7 cellular contexts compared by ENCODE assay signal in genomic region chr3:44474886-44475285, GRCh38. TPM values are rescaled to one million over a fixed set of nuclear protein-coding genes. Genes with fewer than 3 reads are reported as not detected.
DNase-seq lines count a peak whose midpoint lies in the region; TF ChIP-seq lines count a peak whose summit lies in the region.
"Not testable (repeated sequence)": the region's sequence is repeated elsewhere in the genome, so short reads cannot be mapped to it uniquely, and the experiment has no call there.

No MANE protein-coding gene starts in this region.

- not testable (repeated sequence) for H3K9me3 Mint-ChIP-seq in Caco-2 (ENCODE audit: unreplicated experiment); T-helper 2 cell treated with Interferon-gamma antibody and Interleukin-4, amounts not matched to agents 5 μg/mL and 100 μg/mL, for 36 hours; activated T-helper 2 cell treated with anti-CD3 and anti-CD28 coated beads, Interferon-gamma antibody, Interleukin-2, Interleukin-4, amounts not matched to agents 10 μg/mL and 5 μg/mL and 100 μg/mL, durations not matched to agents 14 hours and 24 hours and 36 hours; immature natural killer cell; nephron; progenitor cell of endocrine pancreas (ENCODE audit: low read depth)

- intact Hi-C loops in Caco-2 (cut with micrococcal nuclease; ENCODE audit: unreplicated experiment): not testable (repeated sequence)
- intact Hi-C loops in activated T-helper 2 cell treated with anti-CD3 and anti-CD28 coated beads, Interferon-gamma antibody, Interleukin-2, Interleukin-4, amounts not matched to agents 10 μg/mL and 5 μg/mL and 100 μg/mL, durations not matched to agents 14 hours and 24 hours and 36 hours (cut with micrococcal nuclease): loop anchor here (5.0 to 10.0 kb wide), 2 partner anchors 147 to 290 kb away; partner anchors contain the start of genes KIAA1143 and KIF15

- not testable (repeated sequence) for H3K27me3 ChIP-seq in Caco-2 (replicated peaks; ENCODE audit: control insufficient read depth, insufficient read depth, low read length)

- H3K27me3 Mint-ChIP-seq in Caco-2 (ENCODE audit: insufficient read depth, unreplicated experiment); T-helper 2 cell treated with Interferon-gamma antibody and Interleukin-4, amounts not matched to agents 5 μg/mL and 100 μg/mL, for 36 hours (ENCODE audit: low read depth); activated T-helper 2 cell treated with anti-CD3 and anti-CD28 coated beads, Interferon-gamma antibody, Interleukin-2, Interleukin-4, amounts not matched to agents 10 μg/mL and 5 μg/mL and 100 μg/mL, durations not matched to agents 14 hours and 24 hours and 36 hours (ENCODE audit: low read depth); immature natural killer cell (ENCODE audit: low read depth in 3 of 3); nephron (ENCODE audit: low read depth); progenitor cell of endocrine pancreas: not testable (repeated sequence)

- BruUV-seq in Caco-2 (replicated peaks; lab: Mats Ljungman, UMichigan): not testable (repeated sequence)

- H3K4me3 ChIP-seq in Caco-2 (ENCODE audit: low read depth, low read length): not testable (repeated sequence)

- DNase-seq in Caco-2 (peak; percentile 11 to 38), amniotic epithelial cell (ENCODE audit: low read depth) (peak; percentile 53)
- DNase-seq in T-helper 2 cell treated with Interferon-gamma antibody and Interleukin-4, amounts not matched to agents 5 μg/mL and 100 μg/mL, for 36 hours (ENCODE audit: low spot score); activated T-helper 2 cell treated with anti-CD3 and anti-CD28 coated beads, Interferon-gamma antibody, Interleukin-2, Interleukin-4, amounts not matched to agents 10 μg/mL and 5 μg/mL and 100 μg/mL, durations not matched to agents 14 hours and 24 hours and 36 hours (ENCODE audit: low spot score); immature natural killer cell; progenitor cell of endocrine pancreas (ENCODE audit: low spot score, unreplicated experiment): not testable (repeated sequence)

- H3K4me1 Mint-ChIP-seq in Caco-2 (ENCODE audit: low read depth, unreplicated experiment): peaks cover 19% of the 10 kb centered on the region
- peaks cover 30% of the 10 kb centered on the region for H3K4me1 Mint-ChIP-seq in T-helper 2 cell treated with Interferon-gamma antibody and Interleukin-4, amounts not matched to agents 5 μg/mL and 100 μg/mL, for 36 hours (ENCODE audit: low read depth)
- peaks cover 42% of the 10 kb centered on the region for H3K4me1 Mint-ChIP-seq in activated T-helper 2 cell treated with anti-CD3 and anti-CD28 coated beads, Interferon-gamma antibody, Interleukin-2, Interleukin-4, amounts not matched to agents 10 μg/mL and 5 μg/mL and 100 μg/mL, durations not matched to agents 14 hours and 24 hours and 36 hours (ENCODE audit: low read depth)
- H3K4me1 Mint-ChIP-seq in immature natural killer cell: peaks cover 34 to 56% of the 10 kb centered on the region in 2 donors
- peaks cover 46% of the 10 kb centered on the region for H3K4me1 Mint-ChIP-seq in nephron
- H3K4me1 Mint-ChIP-seq in progenitor cell of endocrine pancreas (ENCODE audit: low read depth): peaks cover 50% of the 10 kb centered on the region

- H3K36me3 Mint-ChIP-seq in Caco-2 (ENCODE audit: insufficient read depth, unreplicated experiment): peaks cover 13% of the 10 kb centered on the region
- peaks cover 21% of the 10 kb centered on the region for H3K36me3 Mint-ChIP-seq in T-helper 2 cell treated with Interferon-gamma antibody and Interleukin-4, amounts not matched to agents 5 μg/mL and 100 μg/mL, for 36 hours (ENCODE audit: low read depth)
- peaks cover 20% of the 10 kb centered on the region for H3K36me3 Mint-ChIP-seq in activated T-helper 2 cell treated with anti-CD3 and anti-CD28 coated beads, Interferon-gamma antibody, Interleukin-2, Interleukin-4, amounts not matched to agents 10 μg/mL and 5 μg/mL and 100 μg/mL, durations not matched to agents 14 hours and 24 hours and 36 hours (ENCODE audit: low read depth)
- not testable (repeated sequence) for H3K36me3 Mint-ChIP-seq in immature natural killer cell; progenitor cell of endocrine pancreas (ENCODE audit: insufficient read depth)
- peaks cover 15% of the 10 kb centered on the region for H3K36me3 Mint-ChIP-seq in nephron (ENCODE audit: low read depth)

- H3K36me3 ChIP-seq in Caco-2 (ENCODE audit: control insufficient read depth, insufficient read depth, low read length): not testable (repeated sequence)

- CTCF ChIA-PET in Caco-2 (lab: Charles Lee): not testable (repeated sequence)

- not testable (repeated sequence) for H3K27ac Mint-ChIP-seq in Caco-2 (ENCODE audit: unreplicated experiment); T-helper 2 cell treated with Interferon-gamma antibody and Interleukin-4, amounts not matched to agents 5 μg/mL and 100 μg/mL, for 36 hours; activated T-helper 2 cell treated with anti-CD3 and anti-CD28 coated beads, Interferon-gamma antibody, Interleukin-2, Interleukin-4, amounts not matched to agents 10 μg/mL and 5 μg/mL and 100 μg/mL, durations not matched to agents 14 hours and 24 hours and 36 hours; nephron
- H3K27ac Mint-ChIP-seq in immature natural killer cell (peak overlapping the region in 1 of 6 donors; percentile 61), progenitor cell of endocrine pancreas (peak overlapping the region; percentile 81)

- H3K9me3 ChIP-seq in Caco-2: not testable (repeated sequence)

- peaks cover 12% of the 10 kb centered on the region for H3K4me1 ChIP-seq in Caco-2

- peak overlapping the region; percentile 24 for H3K4me3 Mint-ChIP-seq in Caco-2 (ENCODE audit: unreplicated experiment)
- peak overlapping the region; percentile 58 for H3K4me3 Mint-ChIP-seq in T-helper 2 cell treated with Interferon-gamma antibody and Interleukin-4, amounts not matched to agents 5 μg/mL and 100 μg/mL, for 36 hours
- peak overlapping the region; percentile 28 for H3K4me3 Mint-ChIP-seq in activated T-helper 2 cell treated with anti-CD3 and anti-CD28 coated beads, Interferon-gamma antibody, Interleukin-2, Interleukin-4, amounts not matched to agents 10 μg/mL and 5 μg/mL and 100 μg/mL, durations not matched to agents 14 hours and 24 hours and 36 hours (ENCODE audit: low read depth)
- peak overlapping the region in 3 of 5 donors; percentile 33 to 38 (median 38) for H3K4me3 Mint-ChIP-seq in immature natural killer cell
- H3K4me3 Mint-ChIP-seq in nephron: peak overlapping the region; percentile 69 to 73 (median 70)
- H3K4me3 Mint-ChIP-seq in progenitor cell of endocrine pancreas (ENCODE audit: low read depth): peak overlapping the region; percentile 47

- not testable (repeated sequence) for TF ChIP-seq CTCF in Caco-2 (IDR thresholded peaks at IDR 0.05; ENCODE audit: insufficient read depth in 1 of 2, low read depth in 1 of 2, low read length in 1 of 2, severe bottlenecking in 1 of 2, unreplicated experiment in 1 of 2); nephron (IDR thresholded peaks at IDR 0.05; ENCODE audit: unreplicated experiment in 3 of 3); progenitor cell of endocrine pancreas (IDR thresholded peaks at IDR 0.05; ENCODE audit: unreplicated experiment)

- POLR2A ChIA-PET in Caco-2 (lab: Charles Lee): not testable (repeated sequence)

RNA-seq across cellular contexts. Expression of gene ZNF445, which starts 2.6 kb away (rescaled TPM):
- total RNA-seq in Caco-2 (2022) (19.0 TPM in 2 replicates), progenitor cell of endocrine pancreas (62.5 and 64.0 TPM in 2 replicates)
- 22.6 and 24.0 TPM in 2 replicates for total RNA-seq in activated T-helper 2 cell treated with anti-CD3 and anti-CD28 coated beads, Interferon-gamma antibody, Interleukin-2, Interleukin-4, amounts not matched to agents 10 μg/mL and 5 μg/mL and 100 μg/mL, durations not matched to agents 14 hours and 24 hours and 36 hours
- 1 to 10 TPM in 2 of 3 donors, under 1 TPM in 1; 0.11 to 4.0 (median 2.0) TPM for polyA plus RNA-seq in immature natural killer cell
